Comparison of ENCODE assay signal across 12 cellular contexts in genomic region chrX:72258174-72258573, GRCh38. TPM values are rescaled to one million over a fixed set of nuclear protein-coding genes. Genes with fewer than 3 reads are reported as not detected.
A peak's percentile ranks its signal among the peaks of the same experiment; 100 is the strongest.
DNase-seq lines count a peak whose midpoint lies in the region; ATAC-seq and TF ChIP-seq lines count a peak whose summit lies in the region.
"Had no signal": no experiment of that assay in that cellular context is flagged by ENCODE, and none has a peak within 500 bp of the region (broad histone marks: within the 10 kb centered on the region; RNA-seq: fewer than 3 reads in every experiment).

No MANE protein-coding gene starts in this region.

- ATAC-seq in gastroesophageal sphincter, result peak; percentile 31
- ATAC-seq in HG02763 (IDR thresholded peaks at IDR 0.05; ENCODE audit: unreplicated experiment), result no peak
- ATAC-seq in HG02623 (IDR thresholded peaks at IDR 0.05; ENCODE audit: unreplicated experiment), result no peak
- ATAC-seq: activated naive CD4-positive, alpha-beta T cell treated with anti-CD3 and anti-CD28 coated beads, Interleukin-2, amount 50 U/mL, for 72 hours had no signal

- H3K4me3 ChIP-seq in gastroesophageal sphincter (no peak overlapping the region), dorsolateral prefrontal cortex (no peak overlapping the region)

- peak overlapping the region; percentile 61 for H3K4me3 Mint-ChIP-seq in HFFc6

- no peak for TF ChIP-seq POLR2A in gastroesophageal sphincter (IDR thresholded peaks at IDR 0.05)

- 80 to 87% methylated on average over 1 to 5 of the region's 7 CpGs for WGBS in gastroesophageal sphincter (ENCODE audit: low coverage in 1 of 2), 2 donors

- no peak for TF ChIP-seq CTCF in AG09319 (IDR thresholded peaks at IDR 0.05; ENCODE audit: low read depth, low read length)
- no peak for TF ChIP-seq CTCF in HFFc6 (IDR thresholded peaks at IDR 0.05)
- no peak for TF ChIP-seq CTCF in gastroesophageal sphincter (IDR thresholded peaks at IDR 0.05)
- TF ChIP-seq CTCF in dorsolateral prefrontal cortex (IDR thresholded peaks at IDR 0.05 in 54 of 56, conservative IDR thresholded peaks at IDR 0.05 in 2 of 56; ENCODE audit: low read depth in 1 of 56, partially characterized antibody in 56 of 56), result no peak

- no peak for TF ChIP-seq EP300 in gastroesophageal sphincter (IDR thresholded peaks at IDR 0.05)

- no peaks in the 10 kb centered on the region for H3K27me3 ChIP-seq in gastroesophageal sphincter
- peaks cover 0 to 53% (median 5%) of the 10 kb centered on the region in 45 donors for H3K27me3 ChIP-seq in dorsolateral prefrontal cortex

- H3K4me1 Mint-ChIP-seq in HFFc6 (ENCODE audit: low read depth), result peaks cover 30% of the 10 kb centered on the region

- H3K9me3 ChIP-seq in gastroesophageal sphincter, result no peaks in the 10 kb centered on the region

- no peaks in the 10 kb centered on the region for H3K9me3 Mint-ChIP-seq in HFFc6
- H3K9me3 Mint-ChIP-seq: activated naive CD4-positive, alpha-beta T cell treated with anti-CD3 and anti-CD28 coated beads, Interleukin-2, amount 50 U/mL, for 72 hours had no signal

- H3K27me3 Mint-ChIP-seq in HFFc6 (ENCODE audit: insufficient read depth), result no peaks in the 10 kb centered on the region; the same call in none of the 2 replicates

- peak overlapping the region; percentile 92 for H3K27ac Mint-ChIP-seq in HFFc6
- H3K27ac Mint-ChIP-seq: activated naive CD4-positive, alpha-beta T cell treated with anti-CD3 and anti-CD28 coated beads, Interleukin-2, amount 50 U/mL, for 72 hours had no signal

- H3K4me1 ChIP-seq in gastroesophageal sphincter, result no peaks in the 10 kb centered on the region

- peaks cover 5% of the 10 kb centered on the region for H3K36me3 Mint-ChIP-seq in HFFc6 (ENCODE audit: low read depth)
- H3K36me3 Mint-ChIP-seq: activated naive CD4-positive, alpha-beta T cell treated with anti-CD3 and anti-CD28 coated beads, Interleukin-2, amount 50 U/mL, for 72 hours had no signal

- no peak overlapping the region for H3K27ac ChIP-seq in gastroesophageal sphincter
- H3K27ac ChIP-seq in dorsolateral prefrontal cortex, result no peak overlapping the region

- intact Hi-C loops in dorsolateral prefrontal cortex (cut with DNase I), result no loop called here

- DNase-seq in AG09319 (ENCODE audit: extremely low read depth, low read depth) (peak; percentile 44), HFFc6 (peak; percentile 77), T1000 (lab: John Stamatoyannopoulos, UW) (peak; percentile 45), cerebellar cortex (ENCODE audit: low spot score) (no peak), dorsolateral prefrontal cortex (no peak)
- DNase-seq: hippocampal formation, mammary epithelial cell, NCI-H2029 had no signal

- H3K36me3 ChIP-seq in gastroesophageal sphincter, result no peaks in the 10 kb centered on the region

RNA-seq across cellular contexts. Expression of gene RPS4X, which starts 18.9 kb away (rescaled TPM):
- total RNA-seq in HFFc6 (2021; fragmentation: NEBNext Ultra II Directional; extraction: Animal tissue kit (Norgen Biotek cat#: 25700)), result 100 to 1,000 TPM; 572 to 721 (median 650) TPM
- total RNA-seq in gastroesophageal sphincter (1,000 to 10,000 TPM in 1 of 4 donors, 100 to 1,000 TPM in 3; 628 to 1,072 (median 791) TPM), dorsolateral prefrontal cortex (100 to 1,000 TPM; 203 to 422 (median 279) TPM)

RNA-seq across cellular contexts. Expression of gene ERCC6L, which starts 19.3 kb away (rescaled TPM):
- 1 to 10 TPM; 3.1 to 7.2 (median 6.6) TPM for total RNA-seq in HFFc6 (2021; fragmentation: NEBNext Ultra II Directional; extraction: Animal tissue kit (Norgen Biotek cat#: 25700))
- total RNA-seq in gastroesophageal sphincter (under 1 TPM in 1 of 4 donors, not detected in 3; 0.37 TPM), dorsolateral prefrontal cortex (under 1 TPM in 19 of 120 experiments, not detected in 101; 0.10 to 0.44 (median 0.15) TPM)

RNA-seq across cellular contexts. Expression of gene CITED1, which starts 47.5 kb away (rescaled TPM):
- total RNA-seq in HFFc6 (2021; fragmentation: NEBNext Ultra II Directional; extraction: Animal tissue kit (Norgen Biotek cat#: 25700)), result under 1 TPM in 2 of 6 experiments, not detected in 4; 0.27 to 0.55 TPM
- total RNA-seq in gastroesophageal sphincter (1 to 10 TPM in 2 of 4 donors, not detected in 2; 1.4 to 1.7 TPM), dorsolateral prefrontal cortex (10 to 100 TPM in 50 of 120 experiments, 1 to 10 TPM in 70; 1.7 to 33.4 (median 9.4) TPM)

Comparison
In these comparisons a context has a peak if more than half of its experiments do, and no peak if none do; other contexts are left out.
1. DNase-seq: peak in AG09319 (single experiment), HFFc6 (single experiment) and T1000 (single experiment); none in cerebellar cortex (single experiment) and dorsolateral prefrontal cortex (0 of 10).